ENCODE assay signal across 8 cellular contexts in genomic region chr11:819129-819931, GRCh38. TPM values are rescaled to one million over a fixed set of nuclear protein-coding genes. Genes with fewer than 3 reads are reported as not detected.
DNase-seq lines count a peak whose midpoint lies in the region; ATAC-seq, FAIRE-seq and TF ChIP-seq lines count a peak whose summit lies in the region.

No MANE protein-coding gene starts in this region.

- H3K9ac ChIP-seq in keratinocyte (ENCODE audit: control insufficient read depth, extremely low read depth, insufficient read depth, low read length) = peak overlapping the region; percentile 81

- no peaks in the 10 kb centered on the region for H3K9me3 ChIP-seq in keratinocyte (ENCODE audit: control insufficient read depth, low read depth, low read length)

- in situ Hi-C loops in ACHN (cut with HindIII; ENCODE audit: low pct_ligation_motif_present, low pct_unique_long_range_greater_than_20kb, low sequenced_read_pairs) = no loop called here

- H3K79me2 ChIP-seq in keratinocyte (ENCODE audit: control insufficient read depth, insufficient read depth, low read length) = peaks cover 6% of the 10 kb centered on the region

- peaks cover 0 to 9% of the 10 kb centered on the region in 2 experiments for H3K36me3 ChIP-seq in keratinocyte (ENCODE audit: control insufficient read depth in 2 of 2, extremely low read depth in 1 of 2, insufficient read depth in 2 of 2, low read length in 2 of 2)

- H3K4me1 ChIP-seq in keratinocyte (ENCODE audit: control insufficient read depth, extremely low read depth, insufficient read depth, low read length) = peaks cover 25% of the 10 kb centered on the region

- H3K9me1 ChIP-seq in keratinocyte (ENCODE audit: control insufficient read depth, extremely low read depth, insufficient read depth, low read length) = peaks cover 7% of the 10 kb centered on the region

- TF ChIP-seq CTCF in keratinocyte (optimal IDR thresholded peaks at IDR 0.05 in 1 of 3, IDR thresholded peaks at IDR 0.05 in 1 of 3, conservative IDR thresholded peaks at IDR 0.05 in 1 of 3; ENCODE audit: extremely low read depth in 1 of 3, insufficient read depth in 2 of 3, low read length in 3 of 3) = no peak

- H3K27ac ChIP-seq in keratinocyte (ENCODE audit: control insufficient read depth, insufficient read depth, low read length) = peak overlapping the region; percentile 76

- H3K4me2 ChIP-seq in keratinocyte (ENCODE audit: control insufficient read depth, extremely low read depth, insufficient read depth, low read depth, low read length) = peak overlapping the region; percentile 84

- no peaks in the 10 kb centered on the region for H3K27me3 ChIP-seq in keratinocyte (ENCODE audit: control insufficient read depth, extremely low read depth, insufficient read depth, low read length)

- no peak for FAIRE-seq in keratinocyte (lab: Jason Lieb, UNC)

- peak overlapping the region; percentile 71 to 78 (median 75) for H3K4me3 ChIP-seq in keratinocyte (ENCODE audit: control insufficient read depth in 2 of 3, extremely low read depth in 1 of 3, insufficient read depth in 2 of 3, low read depth in 1 of 3, low read length in 3 of 3)

- dilution Hi-C loops in keratinocyte (cut with MboI; ENCODE audit: extremely low pct_ligation_motif_present, low sequenced_read_pairs) = no loop called here

- H4K20me1 ChIP-seq in keratinocyte (ENCODE audit: control insufficient read depth, extremely low read depth, insufficient read depth, low read length) = no peaks in the 10 kb centered on the region

- H2AFZ ChIP-seq in keratinocyte (ENCODE audit: control insufficient read depth, low read length) = peak overlapping the region; percentile 73

- ATAC-seq in GM18858 (IDR thresholded peaks at IDR 0.05; ENCODE audit: unreplicated experiment) (peak; percentile 47), HG03064 (IDR thresholded peaks at IDR 0.05; ENCODE audit: low read depth, unreplicated experiment) (peak; percentile 51)

- peak; percentile 84 for DNase-seq in ACHN
- peak; percentile 91 for DNase-seq in NCI-H2196 (lab: John Stamatoyannopoulos, UW; ENCODE audit: unreplicated experiment)
- peak; percentile 81 for DNase-seq in activated CD4-positive, CD25-positive, alpha-beta regulatory T cell treated with anti-CD3 and anti-CD28 coated beads, Interleukin-2, amount 50 U/mL, for 16 hours (ENCODE audit: low read depth, low spot score)
- peak; percentile 86 for DNase-seq in central memory CD4-positive, alpha-beta T cell
- no peak for DNase-seq in keratinocyte (ENCODE audit: low read depth, low spot score)
- DNase-seq in stimulated activated CD4-positive, alpha-beta T cell treated with anti-CD3 and anti-CD28 coated beads, Interleukin-15, amount 100 ng/mL, for 1 hour (ENCODE audit: low read depth in 1 of 2, low spot score in 1 of 2) = peak; percentile 86 to 90

RNA-seq across cellular contexts. Expression of gene PNPLA2, which starts 0.6 kb away (rescaled TPM):
- polyA plus RNA-seq in keratinocyte = 5.3 to 14.3 TPM (median 10.2 TPM) in 3 replicates
- 7.8 TPM for polyA plus RNA-seq in keratinocyte (2011; ENCODE audit: low read depth)
- 7.5 and 14.2 TPM in 2 replicates for polyA plus RNA-seq in keratinocyte (2011; cell fraction: cytosol; rRNA removed)
- 62.4 and 82.8 TPM in 2 replicates for polyA plus RNA-seq in keratinocyte (2011; cell fraction: nucleus; rRNA removed)
- 23.7 and 65.0 TPM in 2 replicates for polyA plus RNA-seq in keratinocyte (2012; ENCODE audit: low replicate concordance)
- polyA minus RNA-seq in keratinocyte = 14.7 to 28.3 TPM (median 22.9 TPM) in 3 replicates
- 16.7 TPM for polyA minus RNA-seq in keratinocyte (2011; cell fraction: cytosol; rRNA and poly(A)+ RNA removed)
- 29.9 and 33.8 TPM in 2 replicates for polyA minus RNA-seq in keratinocyte (2011; cell fraction: nucleus; rRNA and poly(A)+ RNA removed)

RNA-seq across cellular contexts. Expression of gene CRACR2B, which starts 8.4 kb away (rescaled TPM):
- polyA plus RNA-seq in keratinocyte = 0.17 to 1.1 TPM (median 0.34 TPM) in 3 replicates
- 0.15 TPM for polyA plus RNA-seq in keratinocyte (2011; ENCODE audit: low read depth)
- 0.22 and 0.62 TPM in 2 replicates for polyA plus RNA-seq in keratinocyte (2011; cell fraction: cytosol; rRNA removed)
- polyA plus RNA-seq in keratinocyte (2011; cell fraction: nucleus; rRNA removed) = 0.47 and 0.84 TPM in 2 replicates
- polyA plus RNA-seq in keratinocyte (2012; ENCODE audit: low replicate concordance) = 0.31 and 0.87 TPM in 2 replicates
- 0.20 TPM in 1 of 3 replicates, not detected in the others for polyA minus RNA-seq in keratinocyte
- polyA minus RNA-seq in keratinocyte (2011; cell fraction: cytosol; rRNA and poly(A)+ RNA removed) = 3.1 TPM
- polyA minus RNA-seq in keratinocyte (2011; cell fraction: nucleus; rRNA and poly(A)+ RNA removed) = not detected in 2 replicates

RNA-seq across cellular contexts. Expression of gene RPLP2, which starts 9.6 kb away (rescaled TPM):
- 632 to 1,901 TPM (median 797 TPM) in 3 replicates for polyA plus RNA-seq in keratinocyte
- 1,669 TPM for polyA plus RNA-seq in keratinocyte (2011; ENCODE audit: low read depth)
- 900 and 1,809 TPM in 2 replicates for polyA plus RNA-seq in keratinocyte (2011; cell fraction: cytosol; rRNA removed)
- polyA plus RNA-seq in keratinocyte (2011; cell fraction: nucleus; rRNA removed) = 325 and 365 TPM in 2 replicates
- 1,716 and 2,327 TPM in 2 replicates for polyA plus RNA-seq in keratinocyte (2012; ENCODE audit: low replicate concordance)
- 250 to 697 TPM (median 466 TPM) in 3 replicates for polyA minus RNA-seq in keratinocyte
- 1,353 TPM for polyA minus RNA-seq in keratinocyte (2011; cell fraction: cytosol; rRNA and poly(A)+ RNA removed)
- polyA minus RNA-seq in keratinocyte (2011; cell fraction: nucleus; rRNA and poly(A)+ RNA removed) = 148 and 153 TPM in 2 replicates

RNA-seq across cellular contexts. Expression of gene CD151, which starts 13.4 kb away (rescaled TPM):
- 434 to 997 TPM (median 500 TPM) in 3 replicates for polyA plus RNA-seq in keratinocyte
- 184 TPM for polyA plus RNA-seq in keratinocyte (2011; ENCODE audit: low read depth)
- polyA plus RNA-seq in keratinocyte (2011; cell fraction: cytosol; rRNA removed) = 356 and 591 TPM in 2 replicates
- 672 and 821 TPM in 2 replicates for polyA plus RNA-seq in keratinocyte (2011; cell fraction: nucleus; rRNA removed)
- 312 and 611 TPM in 2 replicates for polyA plus RNA-seq in keratinocyte (2012; ENCODE audit: low replicate concordance)
- polyA minus RNA-seq in keratinocyte = 548 to 874 TPM (median 870 TPM) in 3 replicates
- 641 TPM for polyA minus RNA-seq in keratinocyte (2011; cell fraction: cytosol; rRNA and poly(A)+ RNA removed)
- polyA minus RNA-seq in keratinocyte (2011; cell fraction: nucleus; rRNA and poly(A)+ RNA removed) = 486 and 491 TPM in 2 replicates

RNA-seq across cellular contexts. Expression of gene PIDD1, which starts 14.3 kb away (rescaled TPM):
- polyA plus RNA-seq in keratinocyte = 2.5 to 6.4 TPM (median 2.9 TPM) in 3 replicates
- polyA plus RNA-seq in keratinocyte (2011; ENCODE audit: low read depth) = 2.8 TPM
- polyA plus RNA-seq in keratinocyte (2011; cell fraction: cytosol; rRNA removed) = 1.0 and 2.2 TPM in 2 replicates
- polyA plus RNA-seq in keratinocyte (2011; cell fraction: nucleus; rRNA removed) = 13.3 and 21.1 TPM in 2 replicates
- polyA plus RNA-seq in keratinocyte (2012; ENCODE audit: low replicate concordance) = 4.7 and 6.5 TPM in 2 replicates
- polyA minus RNA-seq in keratinocyte = 2.0 to 6.9 TPM (median 2.5 TPM) in 3 replicates
- polyA minus RNA-seq in keratinocyte (2011; cell fraction: cytosol; rRNA and poly(A)+ RNA removed) = 5.9 TPM
- polyA minus RNA-seq in keratinocyte (2011; cell fraction: nucleus; rRNA and poly(A)+ RNA removed) = 7.3 and 11.3 TPM in 2 replicates
